Comparison of ENCODE assay signal across 8 cellular contexts in genomic region chr17:44219126-44219635, GRCh38. TPM values are rescaled to one million over a fixed set of nuclear protein-coding genes. Genes with fewer than 3 reads are reported as not detected.
DNase-seq lines count a peak whose midpoint lies in the region; ATAC-seq and TF ChIP-seq lines count a peak whose summit lies in the region.

No MANE protein-coding gene starts in this region.

- H3K4me3 ChIP-seq in endodermal cell (ENCODE audit: low read length) (peak overlapping the region; percentile 74), mucosa of rectum (ENCODE audit: low read length in 2 of 2) (peak overlapping the region; percentile 69 to 78)

- H3K4me1 ChIP-seq in endodermal cell (ENCODE audit: control insufficient read depth, insufficient read depth, low read length) (peaks cover 3% of the 10 kb centered on the region), mucosa of rectum (ENCODE audit: control insufficient read depth in 2 of 2, insufficient read depth in 2 of 2, low read length in 2 of 2) (peaks cover 32 to 44% of the 10 kb centered on the region in 2 donors)

- intact Hi-C loops in activated CD4-positive, alpha-beta memory T cell treated with anti-CD3 and anti-CD28 coated beads for 36 hours (cut with micrococcal nuclease) = no loop called here

- H3K27ac Mint-ChIP-seq in activated CD4-positive, alpha-beta memory T cell treated with anti-CD3 and anti-CD28 coated beads for 36 hours = peak overlapping the region; percentile 66
- no peak overlapping the region for H3K27ac Mint-ChIP-seq in endodermal cell

- H3K4me1 Mint-ChIP-seq in activated CD4-positive, alpha-beta memory T cell treated with anti-CD3 and anti-CD28 coated beads for 36 hours (ENCODE audit: low read depth) = peaks cover 34% of the 10 kb centered on the region
- peaks cover 14% of the 10 kb centered on the region for H3K4me1 Mint-ChIP-seq in endodermal cell

- H3K9ac ChIP-seq in endodermal cell (ENCODE audit: extremely low read depth, low read length, poor library complexity, severe bottlenecking) (peak overlapping the region; percentile 67), mucosa of rectum (ENCODE audit: low read depth in 1 of 2, low read length in 2 of 2) (peak overlapping the region; percentile 75 to 94)

- no peaks in the 10 kb centered on the region for H3K27me3 Mint-ChIP-seq in activated CD4-positive, alpha-beta memory T cell treated with anti-CD3 and anti-CD28 coated beads for 36 hours
- H3K27me3 Mint-ChIP-seq in endodermal cell (ENCODE audit: insufficient read depth) = no peaks in the 10 kb centered on the region

- peaks cover 31% of the 10 kb centered on the region for H3K36me3 ChIP-seq in endodermal cell (ENCODE audit: control insufficient read depth, insufficient read depth, low read length)
- peaks cover 31% of the 10 kb centered on the region in 2 donors for H3K36me3 ChIP-seq in mucosa of rectum (ENCODE audit: control insufficient read depth in 2 of 2, insufficient read depth in 2 of 2, low read length in 2 of 2)

- H3K27ac ChIP-seq in endodermal cell (ENCODE audit: low read depth, low read length) = peak overlapping the region; percentile 89
- peak overlapping the region; percentile 96 to 97 for H3K27ac ChIP-seq in mucosa of rectum (ENCODE audit: low read depth in 2 of 2, low read length in 2 of 2)
- peak overlapping the region; percentile 95 for H3K27ac ChIP-seq in substantia nigra (ENCODE audit: low read depth, low read length, poor library complexity, severe bottlenecking)

- no peaks in the 10 kb centered on the region for H3K27me3 ChIP-seq in endodermal cell (ENCODE audit: control insufficient read depth, insufficient read depth, low read length, poor library complexity, severe bottlenecking)
- no peaks in the 10 kb centered on the region for H3K27me3 ChIP-seq in mucosa of rectum (ENCODE audit: control insufficient read depth in 2 of 2, insufficient read depth in 2 of 2, low read length in 2 of 2)

- H3K4me3 Mint-ChIP-seq in activated CD4-positive, alpha-beta memory T cell treated with anti-CD3 and anti-CD28 coated beads for 36 hours = no peak overlapping the region
- H3K4me3 Mint-ChIP-seq in endodermal cell = peak overlapping the region; percentile 86

- POLR2A ChIA-PET in activated CD4-positive, alpha-beta memory T cell treated with anti-CD3 and anti-CD28 coated beads for 36 hours (lab: Charles Lee) = interaction anchor here (1.4 to 3.6 kb wide), 4 partner anchors 8 to 108 kb away, joined by 3 to 43 read pairs (median 5); partner anchors contain the start of gene ATXN7L3

- peak; percentile 66 for TF ChIP-seq CTCF in endodermal cell (conservative IDR thresholded peaks at IDR 0.05)

- ATAC-seq in HG02642 (IDR thresholded peaks at IDR 0.05; ENCODE audit: poor library complexity, unreplicated experiment) = peak; percentile 40

- H3K9me3 Mint-ChIP-seq in activated CD4-positive, alpha-beta memory T cell treated with anti-CD3 and anti-CD28 coated beads for 36 hours = no peaks in the 10 kb centered on the region
- no peaks in the 10 kb centered on the region for H3K9me3 Mint-ChIP-seq in endodermal cell

- WGBS in endodermal cell (ENCODE audit: insufficient coverage in 1 of 2, insufficient read length in 1 of 2), 2 experiments = 0% methylated on average over 6 to 79 of the region's 79 CpGs

- peak; percentile 54 for DNase-seq in SIG-M5 treated with dmso at 0.1 percent for 504 hours (lab: John Stamatoyannopoulos, UW; ENCODE audit: unreplicated experiment)
- no peak for DNase-seq in SIG-M5 (lab: John Stamatoyannopoulos, UW)
- peak; percentile 60 for DNase-seq in NCI-H2196 treated with DMSO at 0.1 percent for 48 hours (lab: John Stamatoyannopoulos, UW; ENCODE audit: unreplicated experiment)
- DNase-seq in activated CD4-positive, alpha-beta memory T cell treated with anti-CD3 and anti-CD28 coated beads for 36 hours = peak; percentile 80
- DNase-seq in endodermal cell = peak; percentile 87
- peak in 31 of 49 donors; percentile 24 to 79 (median 57) for DNase-seq in substantia nigra (lab: John Stamatoyannopoulos, UW)

- H3K9me3 ChIP-seq in endodermal cell (ENCODE audit: control insufficient read depth, low read length) = no peaks in the 10 kb centered on the region
- H3K9me3 ChIP-seq in mucosa of rectum (ENCODE audit: control insufficient read depth in 2 of 2, low read length in 2 of 2) = no peaks in the 10 kb centered on the region

- H3K36me3 Mint-ChIP-seq in activated CD4-positive, alpha-beta memory T cell treated with anti-CD3 and anti-CD28 coated beads for 36 hours = peaks cover 38% of the 10 kb centered on the region
- H3K36me3 Mint-ChIP-seq in endodermal cell (ENCODE audit: low read depth) = peaks cover 33% of the 10 kb centered on the region

- CTCF ChIA-PET in activated CD4-positive, alpha-beta memory T cell treated with anti-CD3 and anti-CD28 coated beads for 36 hours (lab: Charles Lee) = interaction anchor here (0.6 to 5.0 kb wide), 6 partner anchors 9 to 108 kb away, joined by 3 to 86 read pairs (median 8); partner anchors contain the start of gene TMUB2

RNA-seq across cellular contexts. Expression of gene UBTF, which starts 0.3 kb away (rescaled TPM):
- total RNA-seq in activated CD4-positive, alpha-beta memory T cell treated with anti-CD3 and anti-CD28 coated beads for 36 hours = 100 to 1,000 TPM; 112 to 118 TPM
- 10 to 100 TPM; 62.0 to 89.9 TPM for total RNA-seq in endodermal cell
- polyA plus RNA-seq in endodermal cell (2013, experiment 1 of 2) = 51.0 TPM
- polyA plus RNA-seq in endodermal cell (2013, experiment 2 of 2) = 48.4 TPM

RNA-seq across cellular contexts. Expression of gene ATXN7L3, which starts 19.5 kb away (rescaled TPM):
- total RNA-seq in activated CD4-positive, alpha-beta memory T cell treated with anti-CD3 and anti-CD28 coated beads for 36 hours = 10 to 100 TPM; 63.4 to 69.7 TPM
- total RNA-seq in endodermal cell = 100 to 1,000 TPM; 118 to 144 TPM
- 72.4 TPM for polyA plus RNA-seq in endodermal cell (2013, experiment 1 of 2)
- polyA plus RNA-seq in endodermal cell (2013, experiment 2 of 2) = 72.5 TPM

RNA-seq across cellular contexts. Expression of gene TMUB2, which starts 32.4 kb away (rescaled TPM):
- total RNA-seq in activated CD4-positive, alpha-beta memory T cell treated with anti-CD3 and anti-CD28 coated beads for 36 hours = 10 to 100 TPM; 21.8 to 21.9 TPM
- total RNA-seq in endodermal cell = 10 to 100 TPM; 28.8 to 33.1 TPM
- 43.4 TPM for polyA plus RNA-seq in endodermal cell (2013, experiment 1 of 2)
- polyA plus RNA-seq in endodermal cell (2013, experiment 2 of 2) = 38.5 TPM

RNA-seq across cellular contexts. Expression of gene ASB16, which starts 48.7 kb away (rescaled TPM):
- under 1 TPM in 1 of 2 experiments, not detected in 1; 0.19 TPM for total RNA-seq in activated CD4-positive, alpha-beta memory T cell treated with anti-CD3 and anti-CD28 coated beads for 36 hours
- under 1 TPM in 1 of 2 donors, not detected in 1; 0.53 TPM for total RNA-seq in endodermal cell
- polyA plus RNA-seq in endodermal cell (2013, experiment 1 of 2) = not detected
- 0.33 TPM for polyA plus RNA-seq in endodermal cell (2013, experiment 2 of 2)

RNA-seq across cellular contexts. Expression of gene SLC4A1, which starts 48.8 kb away (rescaled TPM):
- not detected for total RNA-seq in activated CD4-positive, alpha-beta memory T cell treated with anti-CD3 and anti-CD28 coated beads for 36 hours
- under 1 TPM in 1 of 2 donors, not detected in 1; 0.04 TPM for total RNA-seq in endodermal cell
- not detected for polyA plus RNA-seq in endodermal cell (2013, experiment 1 of 2)
- polyA plus RNA-seq in endodermal cell (2013, experiment 2 of 2) = 0.04 TPM
